Comparison of ENCODE assay signal across 12 cellular contexts in the genomic region with DNA sequence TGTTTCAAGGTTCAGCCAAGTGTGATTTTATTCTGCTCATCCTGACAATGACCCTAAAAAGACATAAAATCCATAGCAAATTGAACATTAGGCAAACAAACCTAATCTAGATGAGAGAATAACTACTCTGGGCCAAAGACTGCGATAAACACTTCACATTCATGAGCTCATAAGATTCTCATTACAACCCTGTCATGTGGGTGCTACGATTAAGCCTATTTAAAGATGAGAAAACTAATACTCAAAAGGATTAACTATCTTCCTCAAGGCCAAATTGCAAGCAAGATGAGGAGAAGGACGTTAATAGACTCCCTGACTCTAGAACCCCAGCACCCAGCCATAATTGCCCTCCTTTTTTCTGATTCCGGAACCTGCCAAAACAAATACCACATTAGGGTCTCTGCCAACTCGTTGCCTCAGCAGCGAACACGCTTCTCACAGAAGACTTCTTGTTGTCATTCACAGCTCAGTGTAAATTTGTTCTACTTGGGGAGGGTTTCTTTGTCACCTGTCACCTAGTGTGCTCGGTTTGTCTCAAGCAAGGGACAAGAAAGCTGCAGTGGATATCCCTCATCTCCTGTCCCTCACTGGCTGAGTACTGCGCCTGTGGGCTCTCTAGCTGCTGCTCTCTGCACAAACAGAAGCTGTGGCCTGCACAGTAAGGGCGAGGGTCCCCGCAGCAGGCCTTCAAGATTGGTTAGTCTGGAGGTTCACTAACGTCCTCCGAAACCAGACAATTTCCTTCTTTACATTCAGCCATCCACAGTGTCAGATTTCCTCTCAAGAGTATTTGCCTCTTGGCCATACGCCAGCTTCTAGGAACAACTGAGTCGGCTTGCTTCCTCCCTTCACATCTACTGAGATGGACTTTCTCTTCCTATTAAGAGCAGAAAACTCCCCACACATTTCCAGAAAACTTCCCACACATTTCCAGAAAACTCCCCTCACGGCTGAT.
A peak's percentile ranks its signal among the peaks of the same experiment; 100 is the strongest.
DNase-seq lines count a peak whose midpoint lies in the region; ATAC-seq and TF ChIP-seq lines count a peak whose summit lies in the region.
"Had no signal": no experiment of that assay in that cellular context is flagged by ENCODE, and none has a peak within 500 bp of the region (broad histone marks: within the 10 kb centered on the region; RNA-seq: fewer than 3 reads in every experiment).

No MANE protein-coding gene starts in this region.

- H3K4me1 Mint-ChIP-seq in T-helper 17 cell (no peaks in the 10 kb centered on the region), WTC11 (no peaks in the 10 kb centered on the region)
- no peaks in the 10 kb centered on the region for H3K4me1 Mint-ChIP-seq in activated CD4-positive, alpha-beta T cell treated with anti-CD3 and anti-CD28 coated beads, Interleukin-2, amount 10 ng/mL, durations not matched to agents 7 days and 5 days

- DNase-seq in NCI-H1048 (lab: John Stamatoyannopoulos, UW) (peak; percentile 12), SK-N-MC (ENCODE audit: low read depth, low spot score) (no peak), left colon (peak in 1 of 2 donors; percentile 22), T-helper 17 cell (no peak), WTC11 (ENCODE audit: low spot score) (no peak)
- no peak for DNase-seq in activated CD4-positive, alpha-beta T cell treated with anti-CD3 and anti-CD28 coated beads, Interleukin-2, amount 10 ng/mL, durations not matched to agents 7 days and 5 days
- DNase-seq: immature natural killer cell, NCI-H1930, T-helper 9 cell had no signal

- H3K27me3 Mint-ChIP-seq in T-helper 17 cell, result no peaks in the 10 kb centered on the region
- no peaks in the 10 kb centered on the region for H3K27me3 Mint-ChIP-seq in activated CD4-positive, alpha-beta T cell treated with anti-CD3 and anti-CD28 coated beads, Interleukin-2, amount 10 ng/mL, durations not matched to agents 7 days and 5 days
- no peaks in the 10 kb centered on the region for H3K27me3 Mint-ChIP-seq in WTC11 (ENCODE audit: low read depth)

- peaks cover 20% of the 10 kb centered on the region for H3K4me1 ChIP-seq in BLaER1
- H3K4me1 ChIP-seq: parathyroid adenoma had no signal

- H3K4me3 ChIP-seq in BLaER1 (no peak overlapping the region), SK-N-MC (0 out of 2 replicates have a peak overlapping the region, but pooled peaks have one; percentile 12)

- H3K4me3 Mint-ChIP-seq in T-helper 17 cell, result no peak overlapping the region
- no peak overlapping the region for H3K4me3 Mint-ChIP-seq in activated CD4-positive, alpha-beta T cell treated with anti-CD3 and anti-CD28 coated beads, Interleukin-2, amount 10 ng/mL, durations not matched to agents 7 days and 5 days
- no peak overlapping the region for H3K4me3 Mint-ChIP-seq in WTC11
- H3K4me3 Mint-ChIP-seq: immature natural killer cell had no signal

- H3K36me3 ChIP-seq in BLaER1, result no peaks in the 10 kb centered on the region
- no peaks in the 10 kb centered on the region for H3K36me3 ChIP-seq in SK-N-MC (ENCODE audit: insufficient read depth, low read length)

- H3K9me3 ChIP-seq in BLaER1 (no peaks in the 10 kb centered on the region), SK-N-MC (ENCODE audit: low read depth, low read length) (no peaks in the 10 kb centered on the region), T-helper 17 cell (ENCODE audit: control insufficient read depth, low read length, poor library complexity, severe bottlenecking) (no peaks in the 10 kb centered on the region)

- CTCF ChIA-PET in activated CD4-positive, alpha-beta T cell treated with anti-CD3 and anti-CD28 coated beads, Interleukin-2, amount 10 ng/mL, durations not matched to agents 7 days and 5 days (lab: Charles Lee), result no interaction called here
- CTCF ChIA-PET in WTC11 (lab: Charles Lee), result no interaction called here

- H3K9ac ChIP-seq in BLaER1 (peak overlapping the region; percentile 21; the same call in 1 of the 2 replicates), SK-N-MC (ENCODE audit: insufficient read length) (no peak overlapping the region)
- H3K9ac ChIP-seq: parathyroid adenoma had no signal

- ATAC-seq in left colon (peak; percentile 46), T-helper 17 cell (no peak), WTC11 (no peak), HG03457 (IDR thresholded peaks at IDR 0.05; ENCODE audit: unreplicated experiment) (no peak)

- no peaks in the 10 kb centered on the region for H3K36me3 Mint-ChIP-seq in T-helper 17 cell (ENCODE audit: low read depth)
- no peaks in the 10 kb centered on the region for H3K36me3 Mint-ChIP-seq in activated CD4-positive, alpha-beta T cell treated with anti-CD3 and anti-CD28 coated beads, Interleukin-2, amount 10 ng/mL, durations not matched to agents 7 days and 5 days (ENCODE audit: low read depth)
- H3K36me3 Mint-ChIP-seq in WTC11, result no peaks in the 10 kb centered on the region
- H3K36me3 Mint-ChIP-seq: immature natural killer cell had no signal

- no peak overlapping the region for H3K27ac Mint-ChIP-seq in T-helper 17 cell
- H3K27ac Mint-ChIP-seq in activated CD4-positive, alpha-beta T cell treated with anti-CD3 and anti-CD28 coated beads, Interleukin-2, amount 10 ng/mL, durations not matched to agents 7 days and 5 days, result no peak overlapping the region
- H3K27ac Mint-ChIP-seq in WTC11, result no peak overlapping the region
- H3K27ac Mint-ChIP-seq: immature natural killer cell had no signal

- POLR2A ChIA-PET in activated CD4-positive, alpha-beta T cell treated with anti-CD3 and anti-CD28 coated beads, Interleukin-2, amount 10 ng/mL, durations not matched to agents 7 days and 5 days (lab: Charles Lee), result no interaction called here
- POLR2A ChIA-PET in WTC11 (lab: Charles Lee), result no interaction called here

- no peaks in the 10 kb centered on the region for H3K27me3 ChIP-seq in BLaER1

- TF ChIP-seq CTCF in WTC11 (IDR thresholded peaks at IDR 0.05), result no peak

- H4K20me1 ChIP-seq in BLaER1, result no peaks in the 10 kb centered on the region

- H3K4me2 ChIP-seq in BLaER1, result peak overlapping the region; percentile 72

- H3K9me3 Mint-ChIP-seq in activated CD4-positive, alpha-beta T cell treated with anti-CD3 and anti-CD28 coated beads, Interleukin-2, amount 10 ng/mL, durations not matched to agents 7 days and 5 days, result no peaks in the 10 kb centered on the region
- no peaks in the 10 kb centered on the region for H3K9me3 Mint-ChIP-seq in WTC11

- intact Hi-C loops in left colon (cut with DNase I, micrococcal nuclease), result no loop called here

- H3K27ac ChIP-seq in BLaER1, result 0 out of 2 replicates have a peak overlapping the region, but pooled peaks have one; percentile 40
- no peak overlapping the region for H3K27ac ChIP-seq in SK-N-MC
- H3K27ac ChIP-seq: parathyroid adenoma had no signal

TF ChIP-seq in WTC11, 78 proteins besides CTCF, POLR2A, EP300 and RAD21:
- TF ChIP-seq, protein P1, sequence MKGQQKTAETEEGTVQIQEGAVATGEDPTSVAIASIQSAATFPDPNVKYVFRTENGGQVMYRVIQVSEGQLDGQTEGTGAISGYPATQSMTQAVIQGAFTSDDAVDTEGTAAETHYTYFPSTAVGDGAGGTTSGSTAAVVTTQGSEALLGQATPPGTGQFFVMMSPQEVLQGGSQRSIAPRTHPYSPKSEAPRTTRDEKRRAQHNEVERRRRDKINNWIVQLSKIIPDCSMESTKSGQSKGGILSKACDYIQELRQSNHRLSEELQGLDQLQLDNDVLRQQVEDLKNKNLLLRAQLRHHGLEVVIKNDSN (CRISPR knock-in tag; IDR thresholded peaks at IDR 0.05), result no peak
- TF ChIP-seq RORB (CRISPR knock-in tag; IDR thresholded peaks at IDR 0.05), result no peak
- TF ChIP-seq CREB1 (CRISPR knock-in tag; IDR thresholded peaks at IDR 0.05), result no peak
- TF ChIP-seq KAT7 (CRISPR knock-in tag; IDR thresholded peaks at IDR 0.05; ENCODE audit: borderline replicate concordance), result no peak
TF ChIP-seq in WTC11: peak in this region for 0.
